30 cellular contexts compared by ENCODE assay signal in the genomic region with DNA sequence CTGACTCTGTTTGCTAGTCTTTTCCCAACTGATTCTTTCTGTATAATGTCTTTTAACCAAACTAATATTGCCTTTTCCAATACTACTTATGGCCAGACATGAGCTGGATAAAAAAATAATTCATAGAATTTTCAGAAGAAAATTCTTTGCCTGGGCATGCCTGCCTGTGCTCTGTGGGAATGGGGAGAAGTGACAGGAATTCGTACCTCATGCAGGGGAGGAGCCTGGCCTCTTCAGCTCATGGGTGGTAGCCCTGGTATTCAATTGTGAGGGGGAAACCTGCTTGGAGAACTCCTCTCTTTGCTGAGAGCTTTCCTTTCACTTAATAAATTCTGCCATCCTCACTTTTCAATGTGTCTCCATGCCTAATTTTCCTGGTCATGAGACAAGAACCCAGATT.
"Had no signal": no experiment of that assay in that cellular context is flagged by ENCODE, and none has a peak within 500 bp of the region (broad histone marks: within the 10 kb centered on the region; RNA-seq: fewer than 3 reads in every experiment).

No MANE protein-coding gene starts in this region.

- H3K36me3 Mint-ChIP-seq: activated naive CD4-positive, alpha-beta T cell treated with anti-CD3 and anti-CD28 coated beads, Interleukin-2, amount 50 U/mL, for 24 hours had no signal

- ATAC-seq: activated CD4-positive, alpha-beta T cell treated with anti-CD3 and anti-CD28 coated beads for 36 hours; activated CD4-positive, CD25-positive, alpha-beta regulatory T cell treated with anti-CD3 and anti-CD28 coated beads, Interleukin-2, amount 50 U/mL, for 24 hours; activated CD8-positive, alpha-beta T cell treated with anti-CD3 and anti-CD28 coated beads, Interleukin-2, amount 10 ng/mL, durations not matched to agents 7 days and 5 days; PC-3 had no signal

- H3K27ac ChIP-seq: ascending aorta, Peyer's patch, SJSA1 had no signal

- H3K9me3 Mint-ChIP-seq: activated CD4-positive, alpha-beta T cell treated with anti-CD3 and anti-CD28 coated beads, Interleukin-2, amount 10 ng/mL, durations not matched to agents 7 days and 5 days; T-helper 1 cell treated with Interleukin-12 subunit alpha and Interleukin-12 subunit beta and Interleukin-4 antibody, amounts not matched to agents 30 μg/mL and 1 μg/mL, for 36 hours; T-helper 2 cell treated with Interferon-gamma antibody and Interleukin-4, amounts not matched to agents 5 μg/mL and 100 μg/mL, for 36 hours had no signal

- H3K4me1 Mint-ChIP-seq: activated CD4-positive, alpha-beta T cell treated with anti-CD3 and anti-CD28 coated beads for 36 hours; activated CD4-positive, alpha-beta T cell treated with anti-CD3 and anti-CD28 coated beads, Interleukin-2, amount 10 ng/mL, durations not matched to agents 7 days and 5 days; activated naive CD8-positive, alpha-beta T cell treated with anti-CD3 and anti-CD28 coated beads, Interleukin-2, amount 10 ng/mL, durations not matched to agents 7 days and 5 days had no signal

- H3K27ac Mint-ChIP-seq: activated CD4-positive, alpha-beta T cell treated with anti-CD3 and anti-CD28 coated beads for 36 hours; activated CD4-positive, alpha-beta T cell treated with anti-CD3 and anti-CD28 coated beads, Interleukin-2, amount 10 ng/mL, durations not matched to agents 7 days and 5 days; activated CD8-positive, alpha-beta T cell treated with anti-CD3 and anti-CD28 coated beads, Interleukin-2, amount 10 ng/mL, durations not matched to agents 7 days and 5 days; activated naive CD4-positive, alpha-beta T cell treated with anti-CD3 and anti-CD28 coated beads, Interleukin-2, amount 50 U/mL, for 24 hours; activated naive CD8-positive, alpha-beta T cell treated with anti-CD3 and anti-CD28 coated beads, Interleukin-2, amount 10 ng/mL, durations not matched to agents 7 days and 5 days; activated T-cell treated with anti-CD3 and anti-CD28 coated beads, Interleukin-2, amount 50 U/mL, for 24 hours; activated T-helper 2 cell treated with anti-CD3 and anti-CD28 coated beads, Interferon-gamma antibody, Interleukin-2, Interleukin-4, amounts not matched to agents 10 μg/mL and 5 μg/mL and 100 μg/mL, durations not matched to agents 14 hours and 24 hours and 36 hours; T-helper 1 cell treated with Interleukin-12 subunit alpha and Interleukin-12 subunit beta and Interleukin-4 antibody, amounts not matched to agents 30 μg/mL and 1 μg/mL, for 36 hours; T-helper 2 cell treated with Interferon-gamma antibody and Interleukin-4, amounts not matched to agents 5 μg/mL and 100 μg/mL, for 36 hours had no signal

- H3K9ac ChIP-seq: SK-N-SH had no signal

- H3K4me3 ChIP-seq: ascending aorta, MG63, Peyer's patch, SJSA1 had no signal

- H3K27me3 Mint-ChIP-seq: activated CD4-positive, alpha-beta T cell treated with anti-CD3 and anti-CD28 coated beads for 36 hours; activated CD4-positive, alpha-beta T cell treated with anti-CD3 and anti-CD28 coated beads, Interleukin-2, amount 10 ng/mL, durations not matched to agents 7 days and 5 days; activated naive CD4-positive, alpha-beta T cell treated with anti-CD3 and anti-CD28 coated beads, Interleukin-2, amount 50 U/mL, for 24 hours; activated naive CD8-positive, alpha-beta T cell treated with anti-CD3 and anti-CD28 coated beads, Interleukin-2, amount 10 ng/mL, durations not matched to agents 7 days and 5 days; activated T-cell treated with anti-CD3 and anti-CD28 coated beads, Interleukin-2, amount 50 U/mL, for 24 hours had no signal

- DNase-seq: activated CD4-positive, alpha-beta T cell treated with anti-CD3 and anti-CD28 coated beads for 36 hours; activated CD4-positive, alpha-beta T cell treated with anti-CD3 and anti-CD28 coated beads, Interleukin-2, amount 10 ng/mL, durations not matched to agents 7 days and 5 days; activated CD4-positive, alpha-beta T cell treated with anti-CD3 and anti-CD28 coated beads, Interleukin-2, amount 50 U/mL, for 48 hours; activated CD8-positive, alpha-beta T cell treated with anti-CD3 and anti-CD28 coated beads, Interleukin-2, amount 10 ng/mL, durations not matched to agents 7 days and 5 days; activated gamma-delta T cell; activated naive CD4-positive, alpha-beta T cell treated with Interleukin-2 at 50 U/mL for 16 hours; activated naive CD8-positive, alpha-beta T cell treated with anti-CD3 and anti-CD28 coated beads, Interleukin-2, amount 10 ng/mL, durations not matched to agents 7 days and 5 days; activated T-cell treated with anti-CD3 and anti-CD28 coated beads, Interleukin-2, amount 50 U/mL, for 24 hours; amygdala; Karpas-422; MG63; NCI-H1048; NCI-H1105 treated with DMSO at 0.1 percent for 48 hours; NCI-H1436 treated with DMSO at 0.1 percent for 48 hours; NCI-H1694 treated with DMSO at 0.1 percent for 48 hours; NCI-H2029; NCI-H345; NCI-H524 treated with DMSO at 0.1 percent for 48 hours; PC-3; Peyer's patch; RPMI8226; SHP77 treated with DMSO at 0.1 percent for 48 hours; SK-N-SH had no signal

- H3K9me3 ChIP-seq: ascending aorta, MG63, Peyer's patch, SJSA1, SK-N-SH had no signal

- H3K27me3 ChIP-seq: ascending aorta, MG63, Peyer's patch, SJSA1 had no signal

- H3K4me1 ChIP-seq: ascending aorta, Peyer's patch, SJSA1 had no signal

- H3K4me2 ChIP-seq: SK-N-SH had no signal

- H3K36me3 ChIP-seq: ascending aorta, MG63, Peyer's patch, SJSA1 had no signal

- H3K4me3 Mint-ChIP-seq: activated CD4-positive, alpha-beta T cell treated with anti-CD3 and anti-CD28 coated beads for 36 hours; activated CD4-positive, alpha-beta T cell treated with anti-CD3 and anti-CD28 coated beads, Interleukin-2, amount 10 ng/mL, durations not matched to agents 7 days and 5 days; activated CD8-positive, alpha-beta T cell treated with anti-CD3 and anti-CD28 coated beads, Interleukin-2, amount 10 ng/mL, durations not matched to agents 7 days and 5 days; activated naive CD4-positive, alpha-beta T cell treated with anti-CD3 and anti-CD28 coated beads, Interleukin-2, amount 50 U/mL, for 24 hours; activated naive CD8-positive, alpha-beta T cell treated with anti-CD3 and anti-CD28 coated beads, Interleukin-2, amount 10 ng/mL, durations not matched to agents 7 days and 5 days; activated T-cell treated with anti-CD3 and anti-CD28 coated beads, Interleukin-2, amount 50 U/mL, for 24 hours; T-helper 1 cell treated with Interleukin-12 subunit alpha and Interleukin-12 subunit beta and Interleukin-4 antibody, amounts not matched to agents 30 μg/mL and 1 μg/mL, for 36 hours; T-helper 2 cell treated with Interferon-gamma antibody and Interleukin-4, amounts not matched to agents 5 μg/mL and 100 μg/mL, for 36 hours had no signal
